ENCODE assay signal across 8 cellular contexts in genomic region chr6:132798820-132799538, GRCh38. TPM values are rescaled to one million over a fixed set of nuclear protein-coding genes. Genes with fewer than 3 reads are reported as not detected.
DNase-seq lines count a peak whose midpoint lies in the region; ATAC-seq and TF ChIP-seq lines count a peak whose summit lies in the region.

No MANE protein-coding gene starts in this region.

- H2BK15ac ChIP-seq in neuronal stem cell (ENCODE audit: low read length): no peak overlapping the region

- H3K4me2 ChIP-seq in neuronal stem cell (ENCODE audit: insufficient read depth, low read length, poor library complexity, severe bottlenecking): peak overlapping the region; percentile 73

- no peak overlapping the region for H3K23ac ChIP-seq in neuronal stem cell (ENCODE audit: low read depth, low read length, poor library complexity)

- peak; percentile 86 for ATAC-seq in GM21529 (IDR thresholded peaks at IDR 0.05; ENCODE audit: unreplicated experiment)
- peak; percentile 94 for ATAC-seq in upper lobe of right lung

- H3K79me1 ChIP-seq in neuronal stem cell (ENCODE audit: low read depth, low read length): no peaks in the 10 kb centered on the region

- intact Hi-C loops in upper lobe of right lung (cut with DNase I): no loop called here

- H2BK12ac ChIP-seq in neuronal stem cell (ENCODE audit: low read length): no peak overlapping the region

- no peak overlapping the region for H2BK120ac ChIP-seq in neuronal stem cell (ENCODE audit: low read depth, low read length)

- H2AFZ ChIP-seq in neuronal stem cell (ENCODE audit: low read length): peak overlapping the region; percentile 100

- peak overlapping the region; percentile 63 for H3K4me3 ChIP-seq in HUES64 (ENCODE audit: low read length)
- peak overlapping the region; percentile 74 to 94 for H3K4me3 ChIP-seq in neuronal stem cell (ENCODE audit: low read length in 2 of 2)
- peak overlapping the region; percentile 81 for H3K4me3 ChIP-seq in upper lobe of right lung

- no peak overlapping the region for H3K4ac ChIP-seq in neuronal stem cell (ENCODE audit: low read length)

- no peak overlapping the region for H3K18ac ChIP-seq in neuronal stem cell (ENCODE audit: low read length)

- peak overlapping the region; percentile 57 for H3K9ac ChIP-seq in HUES64 (ENCODE audit: low read depth, low read length)
- no peak overlapping the region for H3K9ac ChIP-seq in neuronal stem cell (ENCODE audit: low read depth, low read length, poor library complexity)

- H4K8ac ChIP-seq in neuronal stem cell (ENCODE audit: low read depth, low read length): no peak overlapping the region

- no peak overlapping the region for H2AK5ac ChIP-seq in neuronal stem cell (ENCODE audit: low read depth, low read length)

- 24% methylated on average over 17 of the region's 17 CpGs for WGBS in HUES64
- no CpG with 5 or more reads among the region's 17 CpGs for WGBS in neuronal stem cell (ENCODE audit: extremely low coverage in 2 of 2, insufficient read length in 2 of 2, insufficient replicate concordance in 1 of 2), 2 donors

- H3K9me3 ChIP-seq in HUES64 (ENCODE audit: insufficient read depth, low read depth, low read length): no peaks in the 10 kb centered on the region
- H3K9me3 ChIP-seq in neuronal stem cell (replicated peaks in 1 of 2; ENCODE audit: control insufficient read depth in 2 of 2, insufficient read depth in 1 of 2, low read depth in 1 of 2, low read length in 2 of 2): peaks cover 0 to 3% of the 10 kb centered on the region in 2 donors
- no peaks in the 10 kb centered on the region for H3K9me3 ChIP-seq in upper lobe of right lung

- DNase-seq in Daoy (ENCODE audit: low read depth): peak; percentile 79
- DNase-seq in RPMI8226: peak; percentile 84
- peak; percentile 92 for DNase-seq in activated effector memory CD4-positive, alpha-beta T cell treated with anti-CD3 and anti-CD28 coated beads, Interleukin-2, amount 50 U/mL, for 16 hours
- peak; percentile 67 for DNase-seq in germinal center (ENCODE audit: low spot score)
- peak; percentile 48 for DNase-seq in neuronal stem cell (ENCODE audit: low spot score)
- DNase-seq in upper lobe of right lung: peak; percentile 85

- no peak overlapping the region; the same call in 1 of the 2 replicates for H3K27ac ChIP-seq in HUES64 (ENCODE audit: low read depth, low read length)
- no peak overlapping the region for H3K27ac ChIP-seq in neuronal stem cell (replicated peaks; ENCODE audit: low read length)
- no peak overlapping the region for H3K27ac ChIP-seq in upper lobe of right lung

- no peak overlapping the region for H3K14ac ChIP-seq in neuronal stem cell (ENCODE audit: low read length)

- no peaks in the 10 kb centered on the region; the same call in 1 of the 2 replicates for H3K36me3 ChIP-seq in HUES64 (ENCODE audit: insufficient read depth, low read length)
- H3K36me3 ChIP-seq in neuronal stem cell (replicated peaks in 1 of 2; ENCODE audit: control insufficient read depth in 2 of 2, insufficient read depth in 2 of 2, low read length in 2 of 2): no peaks in the 10 kb centered on the region
- H3K36me3 ChIP-seq in upper lobe of right lung: no peaks in the 10 kb centered on the region

- no peak overlapping the region for H4K91ac ChIP-seq in neuronal stem cell (ENCODE audit: low read depth, low read length, poor library complexity)

- H3K27me3 ChIP-seq in HUES64 (ENCODE audit: insufficient read depth, low read length) (no peaks in the 10 kb centered on the region), neuronal stem cell (ENCODE audit: control insufficient read depth in 3 of 3, insufficient read depth in 3 of 3, low read depth in 1 of 3, low read length in 3 of 3) (peaks cover 0 to 3% (median 0%) of the 10 kb centered on the region in 3 experiments), upper lobe of right lung (no peaks in the 10 kb centered on the region)

- peak; percentile 81 for TF ChIP-seq CTCF in upper lobe of right lung (IDR thresholded peaks at IDR 0.05)

- 0 out of 2 replicates have a peak, but pooled peaks cover 2% of the 10 kb centered on the region for H3K4me1 ChIP-seq in HUES64 (ENCODE audit: insufficient read depth, low read length)
- H3K4me1 ChIP-seq in neuronal stem cell (ENCODE audit: control insufficient read depth in 2 of 2, insufficient read depth in 1 of 2, low read depth in 1 of 2, low read length in 2 of 2): no peaks in the 10 kb centered on the region
- H3K4me1 ChIP-seq in upper lobe of right lung: no peaks in the 10 kb centered on the region

- no peak overlapping the region for H2BK5ac ChIP-seq in neuronal stem cell (ENCODE audit: low read length)

RNA-seq across cellular contexts. Expression of gene SLC18B1, which starts 0.5 kb away (rescaled TPM):
- 7.9 and 8.9 TPM in 2 replicates for total RNA-seq in Daoy (2014; rRNA removed; shearing (Covaris generic))
- polyA plus RNA-seq in HUES64 (2013, experiment 1 of 2): 13.4 TPM
- polyA plus RNA-seq in HUES64 (2013, experiment 2 of 2): 14.7 TPM
- 5.8 TPM for polyA plus RNA-seq in neuronal stem cell (2013, experiment 1 of 2)
- 6.6 TPM for polyA plus RNA-seq in neuronal stem cell (2013, experiment 2 of 2)
- 8.9 TPM for total RNA-seq in upper lobe of right lung

RNA-seq across cellular contexts. Expression of gene RPS12, which starts 15.4 kb away (rescaled TPM):
- total RNA-seq in Daoy (2014; rRNA removed; shearing (Covaris generic)): 1,785 and 2,372 TPM in 2 replicates
- polyA plus RNA-seq in HUES64 (2013, experiment 1 of 2): 2,254 TPM
- polyA plus RNA-seq in HUES64 (2013, experiment 2 of 2): 2,391 TPM
- 2,647 TPM for polyA plus RNA-seq in neuronal stem cell (2013, experiment 1 of 2)
- polyA plus RNA-seq in neuronal stem cell (2013, experiment 2 of 2): 2,677 TPM
- 966 TPM for total RNA-seq in upper lobe of right lung

RNA-seq across cellular contexts. Expression of gene VNN2, which starts 41.3 kb away (rescaled TPM):
- 0.48 TPM in 1 of 2 replicates, not detected in the other for total RNA-seq in Daoy (2014; rRNA removed; shearing (Covaris generic))
- not detected for polyA plus RNA-seq in HUES64 (2013, experiment 1 of 2)
- not detected for polyA plus RNA-seq in HUES64 (2013, experiment 2 of 2)
- polyA plus RNA-seq in neuronal stem cell (2013, experiment 1 of 2): not detected
- not detected for polyA plus RNA-seq in neuronal stem cell (2013, experiment 2 of 2)
- total RNA-seq in upper lobe of right lung: 14.0 TPM

Comparison
In these comparisons a context has a peak if more than half of its experiments do, and no peak if none do; other contexts are left out.
1. RNA of gene VNN2, which starts 41.3 kb away (total RNA-seq): 14.0 TPM in upper lobe of right lung (single experiment); 0.48 TPM in Daoy; every median in the first group is over 10 times any median in the second.
2. Peak in every context shown above with its lines, with median percentiles within 50 percentile points of each other: DNase-seq and H3K4me3 ChIP-seq.